8 cellular contexts compared by ENCODE assay signal in the genomic region with DNA sequence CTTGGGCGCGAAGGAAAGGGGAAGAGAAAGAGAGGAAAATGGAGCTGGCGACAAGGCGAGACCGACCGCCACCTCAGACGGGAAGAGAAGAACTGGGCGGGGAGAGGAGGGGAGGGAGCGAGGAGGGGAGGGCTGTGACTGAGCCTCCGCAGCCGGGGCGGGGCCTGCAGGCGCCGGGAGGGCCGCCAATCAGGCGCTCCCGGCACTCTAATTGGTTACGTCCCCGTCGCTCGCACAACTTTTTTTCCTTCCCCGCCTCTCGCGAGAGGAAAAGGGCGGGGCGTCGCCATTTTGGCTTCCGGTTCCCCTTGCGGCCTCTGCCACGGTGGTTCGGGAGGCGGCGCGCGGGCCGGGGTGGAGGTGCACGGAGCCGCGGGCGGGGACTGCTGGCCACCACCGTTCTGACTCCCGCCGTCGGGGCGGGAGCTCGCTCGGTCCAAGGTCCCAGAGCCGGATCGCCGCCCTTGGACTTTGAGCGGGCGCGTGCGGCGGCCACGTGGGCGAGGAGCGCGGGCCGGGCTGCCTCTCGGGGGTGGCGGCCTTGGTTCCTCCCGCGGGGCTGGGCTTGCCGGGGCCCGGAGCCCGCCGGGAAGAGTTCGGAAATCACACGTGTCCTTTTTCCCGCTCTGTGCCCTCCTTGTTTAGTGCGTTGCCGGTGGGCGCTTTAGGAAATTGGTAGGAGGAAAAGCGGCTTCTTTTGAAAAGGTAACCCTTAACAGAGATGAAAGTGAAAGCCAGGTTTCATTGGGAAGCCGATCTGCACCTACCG.
A peak's percentile ranks its signal among the peaks of the same experiment; 100 is the strongest.
DNase-seq lines count a peak whose midpoint lies in the region; ATAC-seq lines count a peak whose summit lies in the region.

GDI2 (minus strand) TSS at position 94 of the 769 bp plus-strand sequence. CDS start 176 bp downstream, outside the sequence.

- H4K20me1 ChIP-seq in BLaER1 treated with 17β-estradiol and CSF1 and Interleukin-3, amounts not matched to agents 10 nM and 100 nM = peaks cover 40 to 45% (median 42%) of the 10 kb centered on the region in 11 experiments

- peak within 1 kb of the TSS; percentile 84 to 97 (median 93) for H3K4me3 ChIP-seq in BLaER1 treated with 17β-estradiol and CSF1 and Interleukin-3, amounts not matched to agents 10 nM and 100 nM

- H3K4me2 ChIP-seq in BLaER1 treated with 17β-estradiol and CSF1 and Interleukin-3, amounts not matched to agents 10 nM and 100 nM = peak within 1 kb of the TSS; percentile 88 to 98 (median 94)

- DNase-seq in NCI-H526 (lab: John Stamatoyannopoulos, UW) (peak; percentile 90 to 97), kidney tubule cell (ENCODE audit: low spot score) (peak; percentile 97)
- peak; percentile 98 for DNase-seq in activated CD4-positive, alpha-beta T cell treated with anti-CD3 and anti-CD28 coated beads for 48 hours
- peak; percentile 88 to 94 for DNase-seq in stimulated activated CD4-positive, alpha-beta T cell treated with anti-CD3 and anti-CD28 coated beads, Interleukin-1b, Interleukin-23, amount 100 ng/mL, for 1 hour (ENCODE audit: low read depth in 2 of 2)

- H3K4me1 ChIP-seq in BLaER1 treated with 17β-estradiol and CSF1 and Interleukin-3, amounts not matched to agents 10 nM and 100 nM = peaks cover 64 to 78% (median 69%) of the 10 kb centered on the region in 10 experiments

- H3K9ac ChIP-seq in BLaER1 treated with 17β-estradiol and CSF1 and Interleukin-3, amounts not matched to agents 10 nM and 100 nM = peak within 1 kb of the TSS; percentile 97 to 100 (median 99)

- H3K9me3 ChIP-seq in BLaER1 treated with 17β-estradiol and CSF1 and Interleukin-3, amounts not matched to agents 10 nM and 100 nM (replicated peaks in 1 of 11) = no peaks in the 10 kb centered on the region

- peak within 1 kb of the TSS; percentile 96 to 100 (median 98) for H3K27ac ChIP-seq in BLaER1 treated with 17β-estradiol and CSF1 and Interleukin-3, amounts not matched to agents 10 nM and 100 nM
- peak within 1 kb of the TSS; percentile 94 for H3K27ac ChIP-seq in cingulate gyrus (ENCODE audit: low read depth, low read length)

- H3K36me3 ChIP-seq in BLaER1 treated with 17β-estradiol and CSF1 and Interleukin-3, amounts not matched to agents 10 nM and 100 nM = peaks cover 0 to 15% (median 6%) of the 10 kb centered on the region in 11 experiments; a peak in 14 of 22 replicates

- no peaks in the 10 kb centered on the region for H3K27me3 ChIP-seq in BLaER1 treated with 17β-estradiol and CSF1 and Interleukin-3, amounts not matched to agents 10 nM and 100 nM

- ATAC-seq in GM19328 (IDR thresholded peaks at IDR 0.05; ENCODE audit: unreplicated experiment) (peak; percentile 77), HG03469 (IDR thresholded peaks at IDR 0.05; ENCODE audit: unreplicated experiment) (peak; percentile 49)

Comparison
In these comparisons a context has a peak if more than half of its experiments do, and no peak if none do; other contexts are left out.
1. Peak in every context shown above with its lines: DNase-seq, ATAC-seq, H3K4me3 ChIP-seq and H3K27ac ChIP-seq.